In genomic region chr10:93788413-93789208, GRCh38 we compare ENCODE assay signal across 22 cellular contexts. TPM values are rescaled to one million over a fixed set of nuclear protein-coding genes. Genes with fewer than 3 reads are reported as not detected.
"Had no signal": no experiment of that assay in that cellular context is flagged by ENCODE, and none has a peak within 500 bp of the region (broad histone marks: within the 10 kb centered on the region; RNA-seq: fewer than 3 reads in every experiment).

No MANE protein-coding gene starts in this region.

- DNase-seq: IMR-90, Karpas-422, KG1, MG63, NCI-H1092, NCI-H1105 treated with DMSO at 0.1 percent for 48 hours, NCI-H1417 treated with DMSO at 0.1 percent for 48 hours, NCI-H146, NCI-H1694 treated with DMSO at 0.1 percent for 48 hours, NCI-H1930, NCI-H2081, NCI-H2107, NCI-H2227 treated with DMSO at 0.1 percent for 48 hours, NCI-H524, NCI-H526 treated with DMSO at 0.1 percent for 48 hours, NCI-H774, Right ventricle myocardium superior, RPMI8226, SIG-M5 had no signal

- H3K9me3 ChIP-seq: MG63, SJSA1 had no signal

- H3K27me3 ChIP-seq: MG63, SJSA1 had no signal

- H3K4me3 ChIP-seq: MG63, SJSA1, SK-N-MC had no signal

- H3K36me3 ChIP-seq: MG63, SJSA1 had no signal

- H3K27ac ChIP-seq: SJSA1, SK-N-MC had no signal

- ATAC-seq: HepG2 had no signal

RNA-seq across cellular contexts. Expression of gene LGI1, which starts 30.9 kb away (rescaled TPM):
- total RNA-seq: HepG2, IMR-90 had no signal
- polyA plus RNA-seq: HepG2, IMR-90 had no signal
